Comparison of ENCODE assay signal across 9 cellular contexts in the genomic region with DNA sequence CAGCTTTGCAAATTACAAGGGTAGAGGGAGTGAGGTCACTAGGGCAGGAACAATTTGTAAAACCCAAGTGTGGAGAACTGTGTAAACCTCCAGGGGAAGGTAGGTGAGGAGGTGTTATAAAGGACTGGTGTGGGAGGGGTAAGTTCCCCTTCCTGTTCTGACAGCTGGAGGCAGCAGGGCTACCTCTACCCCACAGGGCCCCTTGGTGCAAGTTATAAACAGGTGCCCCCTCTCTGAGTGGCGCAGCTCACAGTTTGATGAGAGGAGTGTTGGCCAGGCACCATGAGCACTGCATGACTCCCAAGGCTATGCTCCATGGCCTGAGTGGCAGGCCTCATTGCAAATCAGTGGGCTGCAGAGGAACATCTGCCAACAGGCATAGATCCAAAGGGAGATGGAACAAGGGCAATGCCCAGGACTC. TPM values are rescaled to one million over a fixed set of nuclear protein-coding genes. Genes with fewer than 3 reads are reported as not detected.
DNase-seq lines count a peak whose midpoint lies in the region; ATAC-seq and TF ChIP-seq lines count a peak whose summit lies in the region.
"Had no signal": no experiment of that assay in that cellular context is flagged by ENCODE, and none has a peak within 500 bp of the region (broad histone marks: within the 10 kb centered on the region; RNA-seq: fewer than 3 reads in every experiment).

No MANE protein-coding gene starts in this region.

- intact Hi-C loops in vagina (cut with DNase I) = no loop called here

- H3K4me3 ChIP-seq in tibial nerve = no peak overlapping the region
- H3K4me3 ChIP-seq in vagina = no peak overlapping the region

- no peaks in the 10 kb centered on the region for H3K4me1 ChIP-seq in tibial nerve
- H3K4me1 ChIP-seq in vagina = no peaks in the 10 kb centered on the region

- TF ChIP-seq POLR2A in tibial nerve (IDR thresholded peaks at IDR 0.05) (no peak), vagina (IDR thresholded peaks at IDR 0.05) (no peak)

- TF ChIP-seq CTCF in tibial nerve (IDR thresholded peaks at IDR 0.05) (no peak), vagina (IDR thresholded peaks at IDR 0.05) (no peak)

- peaks cover 11% of the 10 kb centered on the region for H3K4me1 Mint-ChIP-seq in activated CD8-positive, alpha-beta memory T cell treated with anti-CD3 and anti-CD28 coated beads, Interleukin-2, amount 10 ng/mL, durations not matched to agents 7 days and 5 days
- H3K4me1 Mint-ChIP-seq in stimulated activated naive B cell treated with anti-CD40 and anti-IgM and Interleukin-4, amounts not matched to agents 10 μg/mL and 1 μg/mL and 100 μg/mL, for 72 hours = peaks cover 16 to 28% of the 10 kb centered on the region in 2 donors

- H3K27me3 Mint-ChIP-seq in activated CD8-positive, alpha-beta memory T cell treated with anti-CD3 and anti-CD28 coated beads, Interleukin-2, amount 10 ng/mL, durations not matched to agents 7 days and 5 days = no peaks in the 10 kb centered on the region
- H3K27me3 Mint-ChIP-seq in stimulated activated naive B cell treated with anti-CD40 and anti-IgM and Interleukin-4, amounts not matched to agents 10 μg/mL and 1 μg/mL and 100 μg/mL, for 72 hours = no peaks in the 10 kb centered on the region

- H3K4me3 Mint-ChIP-seq in activated CD8-positive, alpha-beta memory T cell treated with anti-CD3 and anti-CD28 coated beads, Interleukin-2, amount 10 ng/mL, durations not matched to agents 7 days and 5 days = no peak overlapping the region
- no peak overlapping the region for H3K4me3 Mint-ChIP-seq in stimulated activated naive B cell treated with anti-CD40 and anti-IgM and Interleukin-4, amounts not matched to agents 10 μg/mL and 1 μg/mL and 100 μg/mL, for 72 hours

- TF ChIP-seq EP300 in tibial nerve (IDR thresholded peaks at IDR 0.05) = no peak

- H3K27ac ChIP-seq in tibial nerve (no peak overlapping the region), vagina (no peak overlapping the region)

- 83 to 100% methylated on average over 1 of the region's 1 CpG for WGBS in tibial nerve, 2 donors

- H3K27me3 ChIP-seq in tibial nerve = no peaks in the 10 kb centered on the region
- no peaks in the 10 kb centered on the region for H3K27me3 ChIP-seq in vagina

- no peaks in the 10 kb centered on the region for H3K9me3 Mint-ChIP-seq in activated CD8-positive, alpha-beta memory T cell treated with anti-CD3 and anti-CD28 coated beads, Interleukin-2, amount 10 ng/mL, durations not matched to agents 7 days and 5 days (ENCODE audit: low read depth)
- no peaks in the 10 kb centered on the region for H3K9me3 Mint-ChIP-seq in stimulated activated naive B cell treated with anti-CD40 and anti-IgM and Interleukin-4, amounts not matched to agents 10 μg/mL and 1 μg/mL and 100 μg/mL, for 72 hours

- DNase-seq in activated CD8-positive, alpha-beta memory T cell treated with anti-CD3 and anti-CD28 coated beads, Interleukin-2, amount 10 ng/mL, durations not matched to agents 7 days and 5 days = no peak
- DNase-seq in activated CD8-positive, alpha-beta memory T cell treated with anti-CD3 and anti-CD28 coated beads, Interleukin-2, amount 50 U/mL, for 4 hours = no peak
- DNase-seq in HEK293T (ENCODE audit: extremely low spot score) (no peak), NCI-H69 (lab: John Stamatoyannopoulos, UW) (peak; percentile 12), tibial nerve (ENCODE audit: low spot score in 2 of 2) (no peak), vagina (ENCODE audit: extremely low spot score in 2 of 2) (no peak), NCI-H1694 (lab: John Stamatoyannopoulos, UW) (no peak)
- peak; percentile 13 for DNase-seq in stimulated activated naive B cell treated with anti-CD40 and anti-IgM and Interleukin-4, amounts not matched to agents 10 μg/mL and 1 μg/mL and 100 μg/mL, for 72 hours
- DNase-seq: mammary epithelial cell had no signal

- H3K36me3 Mint-ChIP-seq in activated CD8-positive, alpha-beta memory T cell treated with anti-CD3 and anti-CD28 coated beads, Interleukin-2, amount 10 ng/mL, durations not matched to agents 7 days and 5 days = no peaks in the 10 kb centered on the region
- H3K36me3 Mint-ChIP-seq in stimulated activated naive B cell treated with anti-CD40 and anti-IgM and Interleukin-4, amounts not matched to agents 10 μg/mL and 1 μg/mL and 100 μg/mL, for 72 hours = no peaks in the 10 kb centered on the region

- no peaks in the 10 kb centered on the region for H3K9me3 ChIP-seq in tibial nerve
- H3K9me3 ChIP-seq in vagina = no peaks in the 10 kb centered on the region

- POLR2A ChIA-PET in HEK293T (lab: Yijun Ruan, JAX) = no interaction called here

- ATAC-seq in activated CD8-positive, alpha-beta memory T cell treated with anti-CD3 and anti-CD28 coated beads, Interleukin-2, amount 10 ng/mL, durations not matched to agents 7 days and 5 days = peak; percentile 65
- peak; percentile 96 to 97 for ATAC-seq in stimulated activated naive B cell treated with anti-CD40 and anti-IgM and Interleukin-4, amounts not matched to agents 10 μg/mL and 1 μg/mL and 100 μg/mL, for 72 hours (replicated peaks)

- CTCF ChIA-PET in activated CD8-positive, alpha-beta memory T cell treated with anti-CD3 and anti-CD28 coated beads, Interleukin-2, amount 10 ng/mL, durations not matched to agents 7 days and 5 days (lab: Charles Lee) = interaction anchor here (1.0 to 1.2 kb wide), 2 partner anchors 27 to 36 kb away, joined by 3 to 4 read pairs; no protein-coding TSS in a partner anchor
- CTCF ChIA-PET in HEK293T (lab: Yijun Ruan, JAX) = no interaction called here

- H3K36me3 ChIP-seq in tibial nerve = no peaks in the 10 kb centered on the region
- H3K36me3 ChIP-seq in vagina = no peaks in the 10 kb centered on the region

- no peak overlapping the region for H3K27ac Mint-ChIP-seq in activated CD8-positive, alpha-beta memory T cell treated with anti-CD3 and anti-CD28 coated beads, Interleukin-2, amount 10 ng/mL, durations not matched to agents 7 days and 5 days
- no peak overlapping the region for H3K27ac Mint-ChIP-seq in stimulated activated naive B cell treated with anti-CD40 and anti-IgM and Interleukin-4, amounts not matched to agents 10 μg/mL and 1 μg/mL and 100 μg/mL, for 72 hours

TF ChIP-seq in HEK293T, 16 proteins besides CTCF, POLR2A, EP300 and RAD21:
- TF ChIP-seq ELF4 (IDR thresholded peaks at IDR 0.05) = no peak
- TF ChIP-seq, protein P1, sequence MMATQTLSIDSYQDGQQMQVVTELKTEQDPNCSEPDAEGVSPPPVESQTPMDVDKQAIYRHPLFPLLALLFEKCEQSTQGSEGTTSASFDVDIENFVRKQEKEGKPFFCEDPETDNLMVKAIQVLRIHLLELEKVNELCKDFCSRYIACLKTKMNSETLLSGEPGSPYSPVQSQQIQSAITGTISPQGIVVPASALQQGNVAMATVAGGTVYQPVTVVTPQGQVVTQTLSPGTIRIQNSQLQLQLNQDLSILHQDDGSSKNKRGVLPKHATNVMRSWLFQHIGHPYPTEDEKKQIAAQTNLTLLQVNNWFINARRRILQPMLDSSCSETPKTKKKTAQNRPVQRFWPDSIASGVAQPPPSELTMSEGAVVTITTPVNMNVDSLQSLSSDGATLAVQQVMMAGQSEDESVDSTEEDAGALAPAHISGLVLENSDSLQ (IDR thresholded peaks at IDR 0.05) = peak; percentile 13; the same call in 1 of the 2 replicates

RNA-seq across cellular contexts. Expression of gene MFSD2A, which starts 41.0 kb away (rescaled TPM):
- total RNA-seq in activated CD8-positive, alpha-beta memory T cell treated with anti-CD3 and anti-CD28 coated beads, Interleukin-2, amount 10 ng/mL, durations not matched to agents 7 days and 5 days = 1 to 10 TPM; 2.9 to 7.0 TPM
- total RNA-seq in tibial nerve (10 to 100 TPM in 3 of 4 donors, 1 to 10 TPM in 1; 6.0 to 24.3 (median 18.1) TPM), vagina (56.0 TPM)

RNA-seq across cellular contexts. Expression of gene CAP1, which starts 44.5 kb away (rescaled TPM):
- 100 to 1,000 TPM; 647 to 727 TPM for total RNA-seq in activated CD8-positive, alpha-beta memory T cell treated with anti-CD3 and anti-CD28 coated beads, Interleukin-2, amount 10 ng/mL, durations not matched to agents 7 days and 5 days
- total RNA-seq in tibial nerve (100 to 1,000 TPM; 210 to 281 (median 227) TPM), vagina (206 TPM)

Comparison
In these comparisons a context has a peak if more than half of its experiments do, and no peak if none do; other contexts are left out.
1. DNase-seq: peak in NCI-H69 (single experiment) and stimulated activated naive B cell treated with anti-CD40 and anti-IgM and Interleukin-4, amounts not matched to agents 10 μg/mL and 1 μg/mL and 100 μg/mL, for 72 hours (single experiment); none in activated CD8-positive, alpha-beta memory T cell treated with anti-CD3 and anti-CD28 coated beads, Interleukin-2, amount 10 ng/mL, durations not matched to agents 7 days and 5 days (single experiment), activated CD8-positive, alpha-beta memory T cell treated with anti-CD3 and anti-CD28 coated beads, Interleukin-2, amount 50 U/mL, for 4 hours (single experiment), HEK293T (single experiment), tibial nerve (0 of 2), vagina (0 of 2) and NCI-H1694 (single experiment).